In the genomic region with DNA sequence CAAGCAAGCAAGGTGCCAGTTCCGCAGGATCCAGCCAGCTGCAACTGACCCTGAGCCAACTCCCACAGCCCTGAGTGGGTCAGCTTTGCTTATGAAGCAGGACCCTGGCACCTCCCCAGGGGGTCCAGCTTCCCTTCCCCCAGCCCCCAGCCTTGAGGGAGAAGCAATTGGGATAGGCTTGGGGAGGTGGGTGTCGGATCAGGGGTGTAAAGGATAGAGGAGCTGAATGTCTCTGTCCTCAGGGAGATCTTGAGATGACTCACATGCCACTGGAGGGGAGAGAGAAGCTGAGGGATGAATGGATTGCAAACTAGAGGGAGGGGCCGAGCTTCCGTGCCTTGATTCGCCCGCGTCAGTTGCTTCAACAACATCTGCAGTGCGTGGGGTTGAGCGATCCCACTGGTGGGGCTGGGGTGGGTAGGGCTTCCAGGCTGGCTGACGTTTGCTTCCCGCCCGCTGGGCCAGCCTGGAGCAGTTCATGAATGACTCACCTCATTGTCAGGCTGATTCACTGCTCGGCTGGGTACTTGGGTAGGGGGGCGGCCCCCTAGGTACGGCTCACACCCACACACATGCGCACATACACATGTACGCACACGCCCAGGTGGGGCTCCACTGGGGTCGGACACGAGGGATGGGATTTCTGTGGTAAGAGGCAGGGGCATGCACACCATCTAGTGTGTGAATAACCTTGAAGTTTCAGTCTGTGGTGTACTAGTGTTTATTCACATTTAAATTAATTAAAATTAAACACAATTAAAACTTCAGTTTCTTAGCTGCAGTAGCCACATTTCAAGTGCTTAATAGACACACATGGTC, we compare ENCODE assay signal across 1 cellular context.
TF ChIP-seq lines count a peak whose summit lies in the region.

No MANE protein-coding gene starts in this region.

TF ChIP-seq in K562, 482 proteins besides CTCF, POLR2A, EP300 and RAD21 (continued from another document and continues in another):
- TF ChIP-seq LARP7 (IDR thresholded peaks at IDR 0.05) (no peak), SMARCA4 (IDR thresholded peaks at IDR 0.05) (peak; percentile 85), HNRNPL (IDR thresholded peaks at IDR 0.05; ENCODE audit: low read depth, low read length) (no peak), TRIM24 (IDR thresholded peaks at IDR 0.05) (peak in 1 of 2 experiments; percentile 61; a peak in 1 of 4 replicates), KLF1 (tag; IDR thresholded peaks at IDR 0.05) (no peak), ZNF324 (CRISPR knock-in tag; IDR thresholded peaks at IDR 0.05) (no peak), CTBP1 (IDR thresholded peaks at IDR 0.05; ENCODE audit: borderline replicate concordance) (peak; percentile 55; the same call in 1 of the 2 replicates), SIRT6 (IDR thresholded peaks at IDR 0.05; ENCODE audit: low read depth, low read length) (no peak), ZNF12 (CRISPR knock-in tag; IDR thresholded peaks at IDR 0.05) (no peak), CREM (IDR thresholded peaks at IDR 0.05; ENCODE audit: low read depth) (peak; percentile 90), MAFK (IDR thresholded peaks at IDR 0.05; ENCODE audit: low read length) (0 out of 2 replicates have a peak, but pooled peaks have one; percentile 8), ZNF253 (CRISPR knock-in tag; conservative IDR thresholded peaks at IDR 0.05) (no peak), TAF15 (IDR thresholded peaks at IDR 0.05; ENCODE audit: low read depth, low read length) (no peak), PCBP1 (IDR thresholded peaks at IDR 0.05; ENCODE audit: low read depth, low read length, poor library complexity, severe bottlenecking) (no peak), MCM5 (IDR thresholded peaks at IDR 0.05; ENCODE audit: low read depth) (no peak), ILK (tag; IDR thresholded peaks at IDR 0.05; ENCODE audit: borderline replicate concordance, low read depth) (no peak), ZNF175 (CRISPR knock-in tag; IDR thresholded peaks at IDR 0.05; ENCODE audit: low read depth) (no peak), ZSCAN29 (IDR thresholded peaks at IDR 0.05) (no peak), POLR2AphosphoS5 (IDR thresholded peaks at IDR 0.05; ENCODE audit: control insufficient read depth, insufficient read depth, low read depth, low read length) (no peak), ZKSCAN1 (IDR thresholded peaks at IDR 0.05; ENCODE audit: low read depth, low read length) (no peak)
- TF ChIP-seq, protein P1, sequence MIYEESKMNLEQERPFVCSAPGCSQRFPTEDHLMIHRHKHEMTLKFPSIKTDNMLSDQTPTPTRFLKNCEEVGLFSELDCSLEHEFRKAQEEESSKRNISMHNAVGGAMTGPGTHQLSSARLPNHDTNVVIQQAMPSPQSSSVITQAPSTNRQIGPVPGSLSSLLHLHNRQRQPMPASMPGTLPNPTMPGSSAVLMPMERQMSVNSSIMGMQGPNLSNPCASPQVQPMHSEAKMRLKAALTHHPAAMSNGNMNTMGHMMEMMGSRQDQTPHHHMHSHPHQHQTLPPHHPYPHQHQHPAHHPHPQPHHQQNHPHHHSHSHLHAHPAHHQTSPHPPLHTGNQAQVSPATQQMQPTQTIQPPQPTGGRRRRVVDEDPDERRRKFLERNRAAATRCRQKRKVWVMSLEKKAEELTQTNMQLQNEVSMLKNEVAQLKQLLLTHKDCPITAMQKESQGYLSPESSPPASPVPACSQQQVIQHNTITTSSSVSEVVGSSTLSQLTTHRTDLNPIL (CRISPR knock-in tag; IDR thresholded peaks at IDR 0.05): no peak
- TF ChIP-seq, protein P2, sequence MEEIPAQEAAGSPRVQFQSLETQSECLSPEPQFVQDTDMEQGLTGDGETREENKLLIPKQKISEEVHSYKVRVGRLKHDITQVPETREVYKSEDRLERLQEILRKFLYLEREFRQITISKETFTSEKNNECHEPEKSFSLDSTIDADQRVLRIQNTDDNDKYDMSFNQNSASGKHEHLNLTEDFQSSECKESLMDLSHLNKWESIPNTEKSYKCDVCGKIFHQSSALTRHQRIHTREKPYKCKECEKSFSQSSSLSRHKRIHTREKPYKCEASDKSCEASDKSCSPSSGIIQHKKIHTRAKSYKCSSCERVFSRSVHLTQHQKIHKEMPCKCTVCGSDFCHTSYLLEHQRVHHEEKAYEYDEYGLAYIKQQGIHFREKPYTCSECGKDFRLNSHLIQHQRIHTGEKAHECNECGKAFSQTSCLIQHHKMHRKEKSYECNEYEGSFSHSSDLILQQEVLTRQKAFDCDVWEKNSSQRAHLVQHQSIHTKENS (CRISPR knock-in tag; IDR thresholded peaks at IDR 0.05): no peak
- TF ChIP-seq, protein P3, sequence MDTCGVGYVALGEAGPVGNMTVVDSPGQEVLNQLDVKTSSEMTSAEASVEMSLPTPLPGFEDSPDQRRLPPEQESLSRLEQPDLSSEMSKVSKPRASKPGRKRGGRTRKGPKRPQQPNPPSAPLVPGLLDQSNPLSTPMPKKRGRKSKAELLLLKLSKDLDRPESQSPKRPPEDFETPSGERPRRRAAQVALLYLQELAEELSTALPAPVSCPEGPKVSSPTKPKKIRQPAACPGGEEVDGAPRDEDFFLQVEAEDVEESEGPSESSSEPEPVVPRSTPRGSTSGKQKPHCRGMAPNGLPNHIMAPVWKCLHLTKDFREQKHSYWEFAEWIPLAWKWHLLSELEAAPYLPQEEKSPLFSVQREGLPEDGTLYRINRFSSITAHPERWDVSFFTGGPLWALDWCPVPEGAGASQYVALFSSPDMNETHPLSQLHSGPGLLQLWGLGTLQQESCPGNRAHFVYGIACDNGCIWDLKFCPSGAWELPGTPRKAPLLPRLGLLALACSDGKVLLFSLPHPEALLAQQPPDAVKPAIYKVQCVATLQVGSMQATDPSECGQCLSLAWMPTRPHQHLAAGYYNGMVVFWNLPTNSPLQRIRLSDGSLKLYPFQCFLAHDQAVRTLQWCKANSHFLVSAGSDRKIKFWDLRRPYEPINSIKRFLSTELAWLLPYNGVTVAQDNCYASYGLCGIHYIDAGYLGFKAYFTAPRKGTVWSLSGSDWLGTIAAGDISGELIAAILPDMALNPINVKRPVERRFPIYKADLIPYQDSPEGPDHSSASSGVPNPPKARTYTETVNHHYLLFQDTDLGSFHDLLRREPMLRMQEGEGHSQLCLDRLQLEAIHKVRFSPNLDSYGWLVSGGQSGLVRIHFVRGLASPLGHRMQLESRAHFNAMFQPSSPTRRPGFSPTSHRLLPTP (IDR thresholded peaks at IDR 0.05; ENCODE audit: borderline replicate concordance, extremely low read depth, insufficient read length): no peak
- TF ChIP-seq, protein P4, sequence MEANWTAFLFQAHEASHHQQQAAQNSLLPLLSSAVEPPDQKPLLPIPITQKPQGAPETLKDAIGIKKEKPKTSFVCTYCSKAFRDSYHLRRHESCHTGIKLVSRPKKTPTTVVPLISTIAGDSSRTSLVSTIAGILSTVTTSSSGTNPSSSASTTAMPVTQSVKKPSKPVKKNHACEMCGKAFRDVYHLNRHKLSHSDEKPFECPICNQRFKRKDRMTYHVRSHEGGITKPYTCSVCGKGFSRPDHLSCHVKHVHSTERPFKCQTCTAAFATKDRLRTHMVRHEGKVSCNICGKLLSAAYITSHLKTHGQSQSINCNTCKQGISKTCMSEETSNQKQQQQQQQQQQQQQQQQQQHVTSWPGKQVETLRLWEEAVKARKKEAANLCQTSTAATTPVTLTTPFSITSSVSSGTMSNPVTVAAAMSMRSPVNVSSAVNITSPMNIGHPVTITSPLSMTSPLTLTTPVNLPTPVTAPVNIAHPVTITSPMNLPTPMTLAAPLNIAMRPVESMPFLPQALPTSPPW (CRISPR knock-in tag; IDR thresholded peaks at IDR 0.05): peak; percentile 93
- TF ChIP-seq, protein P5, sequence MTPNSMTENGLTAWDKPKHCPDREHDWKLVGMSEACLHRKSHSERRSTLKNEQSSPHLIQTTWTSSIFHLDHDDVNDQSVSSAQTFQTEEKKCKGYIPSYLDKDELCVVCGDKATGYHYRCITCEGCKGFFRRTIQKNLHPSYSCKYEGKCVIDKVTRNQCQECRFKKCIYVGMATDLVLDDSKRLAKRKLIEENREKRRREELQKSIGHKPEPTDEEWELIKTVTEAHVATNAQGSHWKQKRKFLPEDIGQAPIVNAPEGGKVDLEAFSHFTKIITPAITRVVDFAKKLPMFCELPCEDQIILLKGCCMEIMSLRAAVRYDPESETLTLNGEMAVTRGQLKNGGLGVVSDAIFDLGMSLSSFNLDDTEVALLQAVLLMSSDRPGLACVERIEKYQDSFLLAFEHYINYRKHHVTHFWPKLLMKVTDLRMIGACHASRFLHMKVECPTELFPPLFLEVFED (CRISPR knock-in tag; conservative IDR thresholded peaks at IDR 0.05): no peak
- TF ChIP-seq, protein P6, sequence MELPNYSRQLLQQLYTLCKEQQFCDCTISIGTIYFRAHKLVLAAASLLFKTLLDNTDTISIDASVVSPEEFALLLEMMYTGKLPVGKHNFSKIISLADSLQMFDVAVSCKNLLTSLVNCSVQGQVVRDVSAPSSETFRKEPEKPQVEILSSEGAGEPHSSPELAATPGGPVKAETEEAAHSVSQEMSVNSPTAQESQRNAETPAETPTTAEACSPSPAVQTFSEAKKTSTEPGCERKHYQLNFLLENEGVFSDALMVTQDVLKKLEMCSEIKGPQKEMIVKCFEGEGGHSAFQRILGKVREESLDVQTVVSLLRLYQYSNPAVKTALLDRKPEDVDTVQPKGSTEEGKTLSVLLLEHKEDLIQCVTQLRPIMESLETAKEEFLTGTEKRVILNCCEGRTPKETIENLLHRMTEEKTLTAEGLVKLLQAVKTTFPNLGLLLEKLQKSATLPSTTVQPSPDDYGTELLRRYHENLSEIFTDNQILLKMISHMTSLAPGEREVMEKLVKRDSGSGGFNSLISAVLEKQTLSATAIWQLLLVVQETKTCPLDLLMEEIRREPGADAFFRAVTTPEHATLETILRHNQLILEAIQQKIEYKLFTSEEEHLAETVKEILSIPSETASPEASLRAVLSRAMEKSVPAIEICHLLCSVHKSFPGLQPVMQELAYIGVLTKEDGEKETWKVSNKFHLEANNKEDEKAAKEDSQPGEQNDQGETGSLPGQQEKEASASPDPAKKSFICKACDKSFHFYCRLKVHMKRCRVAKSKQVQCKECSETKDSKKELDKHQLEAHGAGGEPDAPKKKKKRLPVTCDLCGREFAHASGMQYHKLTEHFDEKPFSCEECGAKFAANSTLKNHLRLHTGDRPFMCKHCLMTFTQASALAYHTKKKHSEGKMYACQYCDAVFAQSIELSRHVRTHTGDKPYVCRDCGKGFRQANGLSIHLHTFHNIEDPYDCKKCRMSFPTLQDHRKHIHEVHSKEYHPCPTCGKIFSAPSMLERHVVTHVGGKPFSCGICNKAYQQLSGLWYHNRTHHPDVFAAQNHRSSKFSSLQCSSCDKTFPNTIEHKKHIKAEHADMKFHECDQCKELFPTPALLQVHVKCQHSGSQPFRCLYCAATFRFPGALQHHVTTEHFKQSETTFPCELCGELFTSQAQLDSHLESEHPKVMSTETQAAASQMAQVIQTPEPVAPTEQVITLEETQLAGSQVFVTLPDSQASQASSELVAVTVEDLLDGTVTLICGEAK (IDR thresholded peaks at IDR 0.05): no peak
- TF ChIP-seq, protein P6 (CRISPR knock-in tag; IDR thresholded peaks at IDR 0.05): no peak
- TF ChIP-seq, protein P7, sequence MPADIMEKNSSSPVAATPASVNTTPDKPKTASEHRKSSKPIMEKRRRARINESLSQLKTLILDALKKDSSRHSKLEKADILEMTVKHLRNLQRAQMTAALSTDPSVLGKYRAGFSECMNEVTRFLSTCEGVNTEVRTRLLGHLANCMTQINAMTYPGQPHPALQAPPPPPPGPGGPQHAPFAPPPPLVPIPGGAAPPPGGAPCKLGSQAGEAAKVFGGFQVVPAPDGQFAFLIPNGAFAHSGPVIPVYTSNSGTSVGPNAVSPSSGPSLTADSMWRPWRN (IDR thresholded peaks at IDR 0.05; ENCODE audit: low read depth): no peak
- TF ChIP-seq, protein P8, sequence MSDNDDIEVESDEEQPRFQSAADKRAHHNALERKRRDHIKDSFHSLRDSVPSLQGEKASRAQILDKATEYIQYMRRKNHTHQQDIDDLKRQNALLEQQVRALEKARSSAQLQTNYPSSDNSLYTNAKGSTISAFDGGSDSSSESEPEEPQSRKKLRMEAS (CRISPR knock-in tag; IDR thresholded peaks at IDR 0.05): peak; percentile 99
- TF ChIP-seq, protein P9, sequence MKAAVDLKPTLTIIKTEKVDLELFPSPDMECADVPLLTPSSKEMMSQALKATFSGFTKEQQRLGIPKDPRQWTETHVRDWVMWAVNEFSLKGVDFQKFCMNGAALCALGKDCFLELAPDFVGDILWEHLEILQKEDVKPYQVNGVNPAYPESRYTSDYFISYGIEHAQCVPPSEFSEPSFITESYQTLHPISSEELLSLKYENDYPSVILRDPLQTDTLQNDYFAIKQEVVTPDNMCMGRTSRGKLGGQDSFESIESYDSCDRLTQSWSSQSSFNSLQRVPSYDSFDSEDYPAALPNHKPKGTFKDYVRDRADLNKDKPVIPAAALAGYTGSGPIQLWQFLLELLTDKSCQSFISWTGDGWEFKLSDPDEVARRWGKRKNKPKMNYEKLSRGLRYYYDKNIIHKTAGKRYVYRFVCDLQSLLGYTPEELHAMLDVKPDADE (conservative IDR thresholded peaks at IDR 0.05; ENCODE audit: control insufficient read depth, low read depth, low read length): no peak; the same call in 1 of the 2 replicates
- TF ChIP-seq, protein P10, sequence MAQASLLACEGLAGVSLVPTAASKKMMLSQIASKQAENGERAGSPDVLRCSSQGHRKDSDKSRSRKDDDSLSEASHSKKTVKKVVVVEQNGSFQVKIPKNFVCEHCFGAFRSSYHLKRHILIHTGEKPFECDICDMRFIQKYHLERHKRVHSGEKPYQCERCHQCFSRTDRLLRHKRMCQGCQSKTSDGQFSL (CRISPR knock-in tag; IDR thresholded peaks at IDR 0.05): peak; percentile 58; the same call in 1 of the 2 replicates
- TF ChIP-seq, protein P10 (tag; IDR thresholded peaks at IDR 0.05): no peak
